ENCODE assay signal across 19 cellular contexts in genomic region chr14:21449899-21450216, GRCh38. TPM values are rescaled to one million over a fixed set of nuclear protein-coding genes. Genes with fewer than 3 reads are reported as not detected.
DNase-seq lines count a peak whose midpoint lies in the region; ATAC-seq, FAIRE-seq and TF ChIP-seq lines count a peak whose summit lies in the region.
"Had no signal": no experiment of that assay in that cellular context is flagged by ENCODE, and none has a peak within 500 bp of the region (broad histone marks: within the 10 kb centered on the region; RNA-seq: fewer than 3 reads in every experiment).

No MANE protein-coding gene starts in this region.

- H3K4me1 Mint-ChIP-seq in activated naive CD4-positive, alpha-beta T cell treated with anti-CD3 and anti-CD28 coated beads, Interleukin-2, amount 10 ng/mL, durations not matched to agents 7 days and 5 days = peaks cover 50% of the 10 kb centered on the region
- peaks cover 52% of the 10 kb centered on the region for H3K4me1 Mint-ChIP-seq in stimulated activated effector memory CD8-positive, alpha-beta T cell treated with anti-CD3 and anti-CD28 coated beads, Interleukin-12 subunit alpha, Interleukin-12 subunit beta, amount 100 ng/mL, for 72 hours

- peak overlapping the region; percentile 72 to 83 for H3K27ac Mint-ChIP-seq in activated naive CD4-positive, alpha-beta T cell treated with anti-CD3 and anti-CD28 coated beads, Interleukin-2, amount 50 U/mL, for 72 hours
- no peak overlapping the region for H3K27ac Mint-ChIP-seq in activated naive CD4-positive, alpha-beta T cell treated with anti-CD3 and anti-CD28 coated beads, Interleukin-2, amount 10 ng/mL, durations not matched to agents 7 days and 5 days
- peak overlapping the region; percentile 64 for H3K27ac Mint-ChIP-seq in stimulated activated effector memory CD8-positive, alpha-beta T cell treated with anti-CD3 and anti-CD28 coated beads, Interleukin-12 subunit alpha, Interleukin-12 subunit beta, amount 100 ng/mL, for 72 hours
- H3K27ac Mint-ChIP-seq: nephron progenitor cell; stimulated activated memory B cell treated with anti-CD40 and anti-IgM and Interleukin-4, amounts not matched to agents 10 μg/mL and 1 μg/mL and 100 μg/mL, for 72 hours had no signal

- H3K27me3 ChIP-seq in OCI-LY1 (ENCODE audit: insufficient read depth, low read length) (no peaks in the 10 kb centered on the region), GM12878 (replicated peaks in 1 of 2; ENCODE audit: control insufficient read depth in 2 of 2, insufficient read depth in 2 of 2, low read length in 1 of 2) (no peaks in the 10 kb centered on the region)
- H3K27me3 ChIP-seq: dorsolateral prefrontal cortex, tibial nerve had no signal

- no peak overlapping the region; the same call in 1 of the 2 replicates for H3K4me2 ChIP-seq in OCI-LY1 (ENCODE audit: low read length)
- H3K4me2 ChIP-seq in GM12878 (ENCODE audit: control insufficient read depth, insufficient read depth) = peak overlapping the region; percentile 85

- FAIRE-seq in GM12878 (lab: Jason Lieb, UNC) = no peak

- no peaks in the 10 kb centered on the region for H3K9me3 ChIP-seq in OCI-LY1 (ENCODE audit: low read length)
- H3K9me3 ChIP-seq in GM12878 (replicated peaks; ENCODE audit: control insufficient read depth, insufficient read depth, low read length) = no peaks in the 10 kb centered on the region
- H3K9me3 ChIP-seq: Caco-2, tibial nerve had no signal

- intact Hi-C loops in GM12878 (cut with micrococcal nuclease; ENCODE audit: unreplicated experiment) = no loop called here

- H3K9me2 ChIP-seq in OCI-LY1 (ENCODE audit: low read depth, low read length) = no peaks in the 10 kb centered on the region

- no peak for DNase-seq in activated naive CD4-positive, alpha-beta T cell treated with anti-CD3 and anti-CD28 coated beads, Interleukin-2, amount 50 U/mL, for 72 hours (ENCODE audit: low spot score in 2 of 2)
- DNase-seq in activated naive CD4-positive, alpha-beta T cell treated with anti-CD3 and anti-CD28 coated beads, Interleukin-2, amount 10 ng/mL, durations not matched to agents 7 days and 5 days = no peak
- DNase-seq in GM12878 (ENCODE audit: low read depth, low spot score) (no peak), OCI-M1 (lab: John Stamatoyannopoulos, UW) (no peak)
- no peak for DNase-seq in stimulated activated effector memory CD8-positive, alpha-beta T cell treated with anti-CD3 and anti-CD28 coated beads, Interleukin-12 subunit alpha, Interleukin-12 subunit beta, amount 100 ng/mL, for 72 hours (ENCODE audit: low spot score in 2 of 2)
- DNase-seq: Caco-2; dorsolateral prefrontal cortex; glutamatergic neuron; NCI-H2171; NCI-H82; nephron progenitor cell; stimulated activated CD4-positive, alpha-beta T cell treated with anti-CD3 and anti-CD28 coated beads, Interleukin-12 subunit alpha, Interleukin-12 subunit beta, amount 100 ng/mL, for 4 hours had no signal

- ATAC-seq in activated naive CD4-positive, alpha-beta T cell treated with anti-CD3 and anti-CD28 coated beads, Interleukin-2, amount 50 U/mL, for 72 hours = no peak
- no peak; the same call in 2 of the 3 replicates for ATAC-seq in GM12878
- no peak for ATAC-seq in stimulated activated effector memory CD8-positive, alpha-beta T cell treated with anti-CD3 and anti-CD28 coated beads, Interleukin-12 subunit alpha, Interleukin-12 subunit beta, amount 100 ng/mL, for 72 hours
- ATAC-seq in GM21786 (IDR thresholded peaks at IDR 0.05; ENCODE audit: unreplicated experiment) = no peak
- ATAC-seq in HG03571 (IDR thresholded peaks at IDR 0.05; ENCODE audit: unreplicated experiment) = no peak
- ATAC-seq: esophagus mucosa, Panc1 had no signal

- H3K9me3 Mint-ChIP-seq in activated naive CD4-positive, alpha-beta T cell treated with anti-CD3 and anti-CD28 coated beads, Interleukin-2, amount 50 U/mL, for 72 hours = no peaks in the 10 kb centered on the region
- H3K9me3 Mint-ChIP-seq in activated naive CD4-positive, alpha-beta T cell treated with anti-CD3 and anti-CD28 coated beads, Interleukin-2, amount 10 ng/mL, durations not matched to agents 7 days and 5 days = no peaks in the 10 kb centered on the region
- no peaks in the 10 kb centered on the region for H3K9me3 Mint-ChIP-seq in stimulated activated effector memory CD8-positive, alpha-beta T cell treated with anti-CD3 and anti-CD28 coated beads, Interleukin-12 subunit alpha, Interleukin-12 subunit beta, amount 100 ng/mL, for 72 hours
- H3K9me3 Mint-ChIP-seq: nephron progenitor cell; stimulated activated memory B cell treated with anti-CD40 and anti-IgM and Interleukin-4, amounts not matched to agents 10 μg/mL and 1 μg/mL and 100 μg/mL, for 72 hours had no signal

- RAD21 ChIA-PET in GM12878 (lab: Charles Lee; ENCODE audit: unreplicated experiment) = interaction anchor here (3.0 kb wide), 1 partner anchor 13 kb away, joined by 11 read pairs; no protein-coding TSS in a partner anchor

- peaks cover 4 to 22% of the 10 kb centered on the region in 2 donors for H3K36me3 Mint-ChIP-seq in activated naive CD4-positive, alpha-beta T cell treated with anti-CD3 and anti-CD28 coated beads, Interleukin-2, amount 50 U/mL, for 72 hours
- peaks cover 25% of the 10 kb centered on the region for H3K36me3 Mint-ChIP-seq in activated naive CD4-positive, alpha-beta T cell treated with anti-CD3 and anti-CD28 coated beads, Interleukin-2, amount 10 ng/mL, durations not matched to agents 7 days and 5 days
- peaks cover 61% of the 10 kb centered on the region for H3K36me3 Mint-ChIP-seq in stimulated activated effector memory CD8-positive, alpha-beta T cell treated with anti-CD3 and anti-CD28 coated beads, Interleukin-12 subunit alpha, Interleukin-12 subunit beta, amount 100 ng/mL, for 72 hours

- TF ChIP-seq RAD21 in GM12878 (IDR thresholded peaks at IDR 0.05; ENCODE audit: insufficient read depth, low read depth, low read length) = no peak

- peaks cover 90% of the 10 kb centered on the region for H3K79me2 ChIP-seq in OCI-LY1 (ENCODE audit: insufficient read depth, low read length)
- H3K79me2 ChIP-seq in GM12878 (ENCODE audit: control insufficient read depth, insufficient read depth, low read length) = peaks cover 85% of the 10 kb centered on the region

- H3K4me3 Mint-ChIP-seq in activated naive CD4-positive, alpha-beta T cell treated with anti-CD3 and anti-CD28 coated beads, Interleukin-2, amount 10 ng/mL, durations not matched to agents 7 days and 5 days = no peak overlapping the region
- H3K4me3 Mint-ChIP-seq in stimulated activated effector memory CD8-positive, alpha-beta T cell treated with anti-CD3 and anti-CD28 coated beads, Interleukin-12 subunit alpha, Interleukin-12 subunit beta, amount 100 ng/mL, for 72 hours = peak overlapping the region; percentile 34
- H3K4me3 Mint-ChIP-seq: nephron progenitor cell; stimulated activated memory B cell treated with anti-CD40 and anti-IgM and Interleukin-4, amounts not matched to agents 10 μg/mL and 1 μg/mL and 100 μg/mL, for 72 hours had no signal

- peaks cover 31% of the 10 kb centered on the region for H3K4me1 ChIP-seq in OCI-LY1 (ENCODE audit: insufficient read depth, low read length, severe bottlenecking)
- H3K4me1 ChIP-seq in GM12878 (ENCODE audit: control insufficient read depth, insufficient read depth, low read length) = peaks cover 12% of the 10 kb centered on the region
- H3K4me1 ChIP-seq: Caco-2 had no signal

- no peak overlapping the region for H3K4me3 ChIP-seq in OCI-LY1 (ENCODE audit: low read depth, low read length, poor library complexity, severe bottlenecking)
- H3K4me3 ChIP-seq in GM12878 = peak overlapping the region; percentile 41; the same call in 1 of the 2 replicates
- H3K4me3 ChIP-seq: dorsolateral prefrontal cortex, tibial nerve had no signal

- TF ChIP-seq CTCF in OCI-LY1 (IDR thresholded peaks at IDR 0.05; ENCODE audit: low read length) (no peak), GM12878 (IDR thresholded peaks at IDR 0.05 in 2 of 3, conservative IDR thresholded peaks at IDR 0.05 in 1 of 3; ENCODE audit: control insufficient read depth in 2 of 3, extremely low read depth in 1 of 3, insufficient read depth in 1 of 3, low read depth in 3 of 3, low read length in 3 of 3) (no peak)

- SMC1A ChIA-PET in GM12878 (lab: Charles Lee; ENCODE audit: uncharacterized antibody, unreplicated experiment) = interaction anchor here (1.1 to 2.9 kb wide), 4 partner anchors 13 to 77 kb away, joined by 3 to 22 read pairs (median 4); partner anchors contain the start of genes RAB2B, SALL2 and TOX4

- CTCF ChIA-PET in activated naive CD4-positive, alpha-beta T cell treated with anti-CD3 and anti-CD28 coated beads, Interleukin-2, amount 10 ng/mL, durations not matched to agents 7 days and 5 days (lab: Charles Lee) = interaction anchor here (0.7 to 1.0 kb wide), 3 partner anchors 14 to 28 kb away, joined by 3 to 5 read pairs (median 3); no protein-coding TSS in a partner anchor
- CTCF ChIA-PET in GM12878 (lab: Yijun Ruan, JAX) = interaction anchor here (0.6 to 1.3 kb wide), 5 partner anchors 8 to 106 kb away, joined by 3 to 6 read pairs (median 4); no protein-coding TSS in a partner anchor

- H3K9ac ChIP-seq in OCI-LY1 (ENCODE audit: low read length) = no peak overlapping the region
- no peak overlapping the region for H3K9ac ChIP-seq in GM12878 (ENCODE audit: control insufficient read depth, insufficient read depth, low read length)

- H4K20me1 ChIP-seq in OCI-LY1 (ENCODE audit: insufficient read depth, low read length) (peaks cover 6% of the 10 kb centered on the region), GM12878 (ENCODE audit: control insufficient read depth, insufficient read depth) (no peaks in the 10 kb centered on the region)

- no peaks in the 10 kb centered on the region for H3F3A ChIP-seq in OCI-LY1 (ENCODE audit: insufficient read depth, low read length)

- WGBS in GM12878 (ENCODE audit: insufficient coverage, insufficient replicate concordance, low lambda C conversion rate, missing lambda C conversion rate) = 0% methylated on average over 1 of the region's 1 CpG

- BruUV-seq in GM12878 (replicated peaks; lab: Mats Ljungman, UMichigan) = no TSS peak

- no peaks in the 10 kb centered on the region for H3K27me3 Mint-ChIP-seq in activated naive CD4-positive, alpha-beta T cell treated with anti-CD3 and anti-CD28 coated beads, Interleukin-2, amount 10 ng/mL, durations not matched to agents 7 days and 5 days
- H3K27me3 Mint-ChIP-seq: stimulated activated memory B cell treated with anti-CD40 and anti-IgM and Interleukin-4, amounts not matched to agents 10 μg/mL and 1 μg/mL and 100 μg/mL, for 72 hours had no signal

- H3K27ac ChIP-seq in OCI-LY1 (ENCODE audit: low read depth, low read length, poor library complexity, severe bottlenecking) = peak overlapping the region; percentile 4
- H3K27ac ChIP-seq in GM12878 (ENCODE audit: control insufficient read depth, insufficient read depth) = peak overlapping the region; percentile 62; the same call in 1 of the 2 replicates
- H3K27ac ChIP-seq: dorsolateral prefrontal cortex, tibial nerve had no signal

- no peak for TF ChIP-seq POLR2A in GM12878 (IDR thresholded peaks at IDR 0.05; ENCODE audit: low read depth, low read length)

- TF ChIP-seq EP300 in GM12878 (IDR thresholded peaks at IDR 0.05; ENCODE audit: borderline replicate concordance in 1 of 2, control insufficient read depth in 1 of 2, low read depth in 2 of 2, low read length in 2 of 2) = no peak

- H2AFZ ChIP-seq in OCI-LY1 (ENCODE audit: low read length) (no peak overlapping the region), GM12878 (ENCODE audit: control insufficient read depth, low read depth, low read length) (no peak overlapping the region)

- H3K36me3 ChIP-seq in OCI-LY1 (ENCODE audit: insufficient read depth, low read length) (peaks cover 37% of the 10 kb centered on the region), GM12878 (ENCODE audit: control insufficient read depth in 2 of 2, insufficient read depth in 2 of 2, low read length in 1 of 2) (peaks cover 0 to 1% of the 10 kb centered on the region in 2 experiments; a peak in 2 of 4 replicates)

- in situ Hi-C loops in GM12878 (cut with MboI) = no loop called here

- POLR2A ChIA-PET in GM12878 (lab: Charles Lee) = interaction anchor here (0.6 to 7.3 kb wide), 3 partner anchors 12 to 1289 kb away, joined by 4 to 82 read pairs (median 18); no protein-coding TSS in a partner anchor

RNA-seq across cellular contexts. Expression of gene CHD8, which starts 6.1 kb away (rescaled TPM):
- 100 to 1,000 TPM; 125 to 126 TPM for total RNA-seq in activated naive CD4-positive, alpha-beta T cell treated with anti-CD3 and anti-CD28 coated beads, Interleukin-2, amount 50 U/mL, for 72 hours
- total RNA-seq in GM12878 (2013; cell fraction: nucleolus; rRNA removed) = 181 and 186 TPM in 2 replicates
- total RNA-seq in GM12878 (2014; rRNA removed) (59.8 and 61.2 TPM in 2 replicates), GM12878 (2014; rRNA removed; fragmentation: Illumina TruSeq; extraction: Trizol) (50.8 and 53.6 TPM in 2 replicates), GM12878 (2021) (79.5 and 80.7 TPM in 2 replicates)
- 33.1 TPM for polyA plus RNA-seq in GM12878 (2011; ENCODE audit: low read depth)
- polyA plus RNA-seq in GM12878 (2011; rRNA removed) (15.4 and 23.3 TPM in 2 replicates), GM12878 (2014; fragmentation: Illumina TruSeq; extraction: Trizol) (52.1 and 60.4 TPM in 2 replicates), GM12878 (2014; fragmentation: Nextera tagmentation; extraction: Ambion mirVana) (10 to 100 TPM; 20.2 to 28.2 TPM), GM12878 (2014; rRNA removed) (31.1 and 34.2 TPM in 2 replicates), GM12878 (2016; fragmentation: Nextera tagmentation; extraction: Ambion mirVana) (10 to 100 TPM; 32.8 to 38.2 TPM)
- polyA plus RNA-seq in GM12878 (2011; cell fraction: cytosol; rRNA removed) = 33.4 and 34.9 TPM in 2 replicates
- 84.8 and 98.6 TPM in 2 replicates for polyA plus RNA-seq in GM12878 (2011; cell fraction: nucleus; rRNA removed)
- 36.9 and 73.3 TPM in 2 replicates for polyA plus RNA-seq in GM12878 (2012)
- 65.5 and 76.4 TPM in 2 replicates for polyA minus RNA-seq in GM12878 (2011; rRNA and poly(A)+ RNA removed)
- 34.2 and 35.8 TPM in 2 replicates for polyA minus RNA-seq in GM12878 (2011; cell fraction: cytosol; rRNA and poly(A)+ RNA removed)
- polyA minus RNA-seq in GM12878 (2011; cell fraction: nucleus; rRNA and poly(A)+ RNA removed) = 40.1 and 78.9 TPM in 2 replicates

RNA-seq across cellular contexts. Expression of gene RAB2B, which starts 26.9 kb away (rescaled TPM):
- 10 to 100 TPM; 30.2 to 48.8 TPM for total RNA-seq in activated naive CD4-positive, alpha-beta T cell treated with anti-CD3 and anti-CD28 coated beads, Interleukin-2, amount 50 U/mL, for 72 hours
- total RNA-seq in GM12878 (2013; cell fraction: nucleolus; rRNA removed) = 60.8 and 71.3 TPM in 2 replicates
- total RNA-seq in GM12878 (2014; rRNA removed) (10.5 and 13.1 TPM in 2 replicates), GM12878 (2014; rRNA removed; fragmentation: Illumina TruSeq; extraction: Trizol) (18.8 and 19.9 TPM in 2 replicates), GM12878 (2021) (14.5 and 18.4 TPM in 2 replicates)
- 14.8 TPM for polyA plus RNA-seq in GM12878 (2011; ENCODE audit: low read depth)
- polyA plus RNA-seq in GM12878 (2011; rRNA removed) (45.1 and 57.7 TPM in 2 replicates), GM12878 (2014; fragmentation: Illumina TruSeq; extraction: Trizol) (19.4 and 26.2 TPM in 2 replicates), GM12878 (2014; fragmentation: Nextera tagmentation; extraction: Ambion mirVana) (1 to 10 TPM; 5.6 to 9.8 TPM), GM12878 (2014; rRNA removed) (16.4 and 18.8 TPM in 2 replicates), GM12878 (2016; fragmentation: Nextera tagmentation; extraction: Ambion mirVana) (10 to 100 TPM in 1 of 2 experiments, 1 to 10 TPM in 1; 9.6 to 10.3 TPM)
- 22.4 and 26.5 TPM in 2 replicates for polyA plus RNA-seq in GM12878 (2011; cell fraction: cytosol; rRNA removed)
- polyA plus RNA-seq in GM12878 (2011; cell fraction: nucleus; rRNA removed) = 37.8 and 42.7 TPM in 2 replicates
- 20.1 and 20.4 TPM in 2 replicates for polyA plus RNA-seq in GM12878 (2012)
- polyA minus RNA-seq in GM12878 (2011; rRNA and poly(A)+ RNA removed) = 36.3 and 51.9 TPM in 2 replicates
- 8.3 and 8.5 TPM in 2 replicates for polyA minus RNA-seq in GM12878 (2011; cell fraction: cytosol; rRNA and poly(A)+ RNA removed)
- polyA minus RNA-seq in GM12878 (2011; cell fraction: nucleus; rRNA and poly(A)+ RNA removed) = 12.0 and 17.5 TPM in 2 replicates

RNA-seq across cellular contexts. Expression of gene TOX4, which starts 27.1 kb away (rescaled TPM):
- total RNA-seq in activated naive CD4-positive, alpha-beta T cell treated with anti-CD3 and anti-CD28 coated beads, Interleukin-2, amount 50 U/mL, for 72 hours = 100 to 1,000 TPM in 1 of 2 donors, 10 to 100 TPM in 1; 80.8 to 104 TPM
- total RNA-seq in GM12878 (2013; cell fraction: nucleolus; rRNA removed) = 49.4 and 57.4 TPM in 2 replicates
- total RNA-seq in GM12878 (2014; rRNA removed) (17.1 and 18.4 TPM in 2 replicates), GM12878 (2014; rRNA removed; fragmentation: Illumina TruSeq; extraction: Trizol) (26.0 and 27.4 TPM in 2 replicates), GM12878 (2021) (53.8 and 55.5 TPM in 2 replicates)
- 58.9 TPM for polyA plus RNA-seq in GM12878 (2011; ENCODE audit: low read depth)
- polyA plus RNA-seq in GM12878 (2011; rRNA removed) (70.3 and 113 TPM in 2 replicates), GM12878 (2014; fragmentation: Illumina TruSeq; extraction: Trizol) (59.8 and 74.8 TPM in 2 replicates), GM12878 (2014; fragmentation: Nextera tagmentation; extraction: Ambion mirVana) (10 to 100 TPM; 54.7 to 55.5 TPM), GM12878 (2014; rRNA removed) (53.1 and 54.8 TPM in 2 replicates), GM12878 (2016; fragmentation: Nextera tagmentation; extraction: Ambion mirVana) (10 to 100 TPM; 54.8 to 57.8 TPM)
- polyA plus RNA-seq in GM12878 (2011; cell fraction: cytosol; rRNA removed) = 88.9 and 111 TPM in 2 replicates
- 61.4 and 80.7 TPM in 2 replicates for polyA plus RNA-seq in GM12878 (2011; cell fraction: nucleus; rRNA removed)
- polyA plus RNA-seq in GM12878 (2012) = 39.8 and 70.7 TPM in 2 replicates
- polyA minus RNA-seq in GM12878 (2011; rRNA and poly(A)+ RNA removed) = 103 and 114 TPM in 2 replicates
- 15.1 and 27.9 TPM in 2 replicates for polyA minus RNA-seq in GM12878 (2011; cell fraction: cytosol; rRNA and poly(A)+ RNA removed)
- 18.7 and 29.6 TPM in 2 replicates for polyA minus RNA-seq in GM12878 (2011; cell fraction: nucleus; rRNA and poly(A)+ RNA removed)
